In genomic region chr22:39543095-39543494, GRCh38 we compare ENCODE assay signal across 8 cellular contexts. TPM values are rescaled to one million over a fixed set of nuclear protein-coding genes. Genes with fewer than 3 reads are reported as not detected.
DNase-seq lines count a peak whose midpoint lies in the region; TF ChIP-seq lines count a peak whose summit lies in the region.

No MANE protein-coding gene starts in this region.

- no peaks in the 10 kb centered on the region for H4K20me1 ChIP-seq in smooth muscle cell (ENCODE audit: low read depth)

- TF ChIP-seq CTCF in smooth muscle cell (IDR thresholded peaks at IDR 0.05; ENCODE audit: borderline replicate concordance, insufficient read depth, poor library complexity, severe bottlenecking) (peak; percentile 45), transverse colon (IDR thresholded peaks at IDR 0.05) (peak in 2 of 5 experiments; percentile 8 to 17)

- H3K9ac ChIP-seq in smooth muscle cell (ENCODE audit: low read depth), result no peak overlapping the region

- no peaks in the 10 kb centered on the region for H3K79me2 ChIP-seq in smooth muscle cell (ENCODE audit: low read depth)

- H3K9me3 ChIP-seq in smooth muscle cell (replicated peaks; ENCODE audit: low read depth) (no peaks in the 10 kb centered on the region), transverse colon (no peaks in the 10 kb centered on the region)

- H3F3A ChIP-seq in smooth muscle cell (ENCODE audit: low read depth), result no peaks in the 10 kb centered on the region

- no peak overlapping the region for H3K27ac Mint-ChIP-seq in activated naive CD4-positive, alpha-beta T cell treated with anti-CD3 and anti-CD28 coated beads, Interleukin-2, amount 10 ng/mL, durations not matched to agents 7 days and 5 days

- H3K4me1 ChIP-seq in smooth muscle cell (ENCODE audit: low read depth) (no peaks in the 10 kb centered on the region), transverse colon (no peaks in the 10 kb centered on the region)

- WGBS in smooth muscle cell (ENCODE audit: low lambda C conversion rate), result 28% methylated on average over 11 of the region's 11 CpGs
- 17% methylated on average over 8 to 11 of the region's 11 CpGs for WGBS in transverse colon (ENCODE audit: low coverage in 1 of 2), 2 donors

- H3K4me3 Mint-ChIP-seq in activated naive CD4-positive, alpha-beta T cell treated with anti-CD3 and anti-CD28 coated beads, Interleukin-2, amount 10 ng/mL, durations not matched to agents 7 days and 5 days, result no peak overlapping the region

- no peak overlapping the region for H3K4me2 ChIP-seq in smooth muscle cell

- intact Hi-C loops in transverse colon (cut with DNase I; ENCODE audit: low total_unique reads), result no loop called here

- TF ChIP-seq EP300 in transverse colon (IDR thresholded peaks at IDR 0.05; ENCODE audit: low read depth), result no peak

- H3K9me3 Mint-ChIP-seq in activated naive CD4-positive, alpha-beta T cell treated with anti-CD3 and anti-CD28 coated beads, Interleukin-2, amount 10 ng/mL, durations not matched to agents 7 days and 5 days, result no peaks in the 10 kb centered on the region

- in situ Hi-C loops in transverse colon (cut with MboI; ENCODE audit: low pct_ligation_motif_present in 1 of 4, low pct_unique_long_range_greater_than_20kb in 1 of 4, low sequenced_read_pairs in 3 of 4), result loop anchor here in 3 of 4 donors (10.0 to 25.0 kb wide), 3 partner anchors 381 to 819 kb away; partner anchors contain the start of genes SGSM3 (in 3 of the 3) and CBX7 (in 1 of the 3)

- H3K27me3 Mint-ChIP-seq in activated naive CD4-positive, alpha-beta T cell treated with anti-CD3 and anti-CD28 coated beads, Interleukin-2, amount 10 ng/mL, durations not matched to agents 7 days and 5 days, result peaks cover 72% of the 10 kb centered on the region

- H3K4me3 ChIP-seq in smooth muscle cell, result no peak overlapping the region
- no peak overlapping the region for H3K4me3 ChIP-seq in transverse colon

- DNase-seq in activated naive CD4-positive, alpha-beta T cell treated with anti-CD3 and anti-CD28 coated beads, Interleukin-2, amount 10 ng/mL, durations not matched to agents 7 days and 5 days, result peak; percentile 53
- DNase-seq in activated naive CD4-positive, alpha-beta T cell (lab: John Stamatoyannopoulos, UW), result no peak
- peak; percentile 60 for DNase-seq in NCI-H1694 treated with DMSO at 0.1 percent for 48 hours (lab: John Stamatoyannopoulos, UW)
- peak; percentile 55 for DNase-seq in cerebellar cortex (ENCODE audit: low spot score)
- DNase-seq in smooth muscle cell (lab: John Stamatoyannopoulos, UW; ENCODE audit: unreplicated experiment), result no peak
- no peak for DNase-seq in SW480 (ENCODE audit: low spot score)
- DNase-seq in transverse colon, result no peak
- DNase-seq in hippocampal formation (lab: John Stamatoyannopoulos, UW), result no peak

- H3K4me1 Mint-ChIP-seq in activated naive CD4-positive, alpha-beta T cell treated with anti-CD3 and anti-CD28 coated beads, Interleukin-2, amount 10 ng/mL, durations not matched to agents 7 days and 5 days, result peaks cover 21% of the 10 kb centered on the region

- TF ChIP-seq POLR2A in transverse colon (IDR thresholded peaks at IDR 0.05), result no peak

- no peak overlapping the region for H3K27ac ChIP-seq in smooth muscle cell (ENCODE audit: low read depth)
- H3K27ac ChIP-seq in transverse colon, result no peak overlapping the region

- no peaks in the 10 kb centered on the region for H3K36me3 Mint-ChIP-seq in activated naive CD4-positive, alpha-beta T cell treated with anti-CD3 and anti-CD28 coated beads, Interleukin-2, amount 10 ng/mL, durations not matched to agents 7 days and 5 days

- CTCF ChIA-PET in activated naive CD4-positive, alpha-beta T cell treated with anti-CD3 and anti-CD28 coated beads, Interleukin-2, amount 10 ng/mL, durations not matched to agents 7 days and 5 days (lab: Charles Lee), result interaction anchor here (0.7 to 1.8 kb wide), 7 partner anchors 18 to 805 kb away, joined by 3 to 23 read pairs (median 4); no protein-coding TSS in a partner anchor

- H3K36me3 ChIP-seq in smooth muscle cell (ENCODE audit: low read depth) (no peaks in the 10 kb centered on the region), transverse colon (no peaks in the 10 kb centered on the region)

- no peak overlapping the region for H2AFZ ChIP-seq in smooth muscle cell (ENCODE audit: low read depth)

- H3K27me3 ChIP-seq in smooth muscle cell (ENCODE audit: low read depth) (peaks cover 4% of the 10 kb centered on the region), transverse colon (peaks cover 37% of the 10 kb centered on the region)

RNA-seq across cellular contexts. Expression of gene RPS19BP1, which starts 10.5 kb away (rescaled TPM):
- 42.8 and 71.6 TPM in 2 replicates for total RNA-seq in smooth muscle cell
- polyA plus RNA-seq in smooth muscle cell, result 97.1 and 115 TPM in 2 replicates
- 100 to 1,000 TPM in 2 of 4 donors, 10 to 100 TPM in 2; 20.5 to 153 (median 97.8) TPM for total RNA-seq in transverse colon

RNA-seq across cellular contexts. Expression of gene ATF4, which starts 22.7 kb away (rescaled TPM):
- total RNA-seq in smooth muscle cell (421 and 443 TPM in 2 replicates), transverse colon (100 to 1,000 TPM; 262 to 566 (median 339) TPM)
- 288 and 339 TPM in 2 replicates for polyA plus RNA-seq in smooth muscle cell

RNA-seq across cellular contexts. Expression of gene CACNA1I, which starts 27.5 kb away (rescaled TPM):
- total RNA-seq in smooth muscle cell (not detected in 2 replicates), transverse colon (1 to 10 TPM in 2 of 4 donors, under 1 TPM in 2; 0.14 to 1.1 (median 0.66) TPM)
- polyA plus RNA-seq in smooth muscle cell, result not detected in 2 replicates

RNA-seq across cellular contexts. Expression of gene MIEF1, which starts 41.0 kb away (rescaled TPM):
- total RNA-seq in smooth muscle cell (11.1 and 17.8 TPM in 2 replicates), transverse colon (10 to 100 TPM; 11.5 to 31.0 (median 25.6) TPM)
- 11.3 and 14.5 TPM in 2 replicates for polyA plus RNA-seq in smooth muscle cell

Comparison
In these comparisons a context has a peak if more than half of its experiments do, and no peak if none do; other contexts are left out.
1. DNase-seq: peak in activated naive CD4-positive, alpha-beta T cell treated with anti-CD3 and anti-CD28 coated beads, Interleukin-2, amount 10 ng/mL, durations not matched to agents 7 days and 5 days (single experiment), NCI-H1694 treated with DMSO at 0.1 percent for 48 hours (single experiment) and cerebellar cortex (single experiment); none in activated naive CD4-positive, alpha-beta T cell (0 of 4), smooth muscle cell (single experiment), SW480 (single experiment), transverse colon (single experiment) and hippocampal formation (0 of 2).